Comparison of ENCODE assay signal across 2 cellular contexts in genomic region chr3:110506890-110507289, GRCh38.
TF ChIP-seq lines count a peak whose summit lies in the region.

No MANE protein-coding gene starts in this region.

TF ChIP-seq in SK-N-SH, 30 proteins besides CTCF, POLR2A, EP300 and RAD21 (continued from another document):
- no peak for TF ChIP-seq FOSL2 (IDR thresholded peaks at IDR 0.05; ENCODE audit: borderline replicate concordance, low read depth)
- no peak for TF ChIP-seq SMC3 (IDR thresholded peaks at IDR 0.05; ENCODE audit: low read depth, low read length)
- TF ChIP-seq RCOR1 (IDR thresholded peaks at IDR 0.05; ENCODE audit: low read length) = no peak
- TF ChIP-seq IRF3 (IDR thresholded peaks at IDR 0.05; ENCODE audit: low read depth, low read length) = no peak
- TF ChIP-seq GATA2 (CRISPR knock-in tag; IDR thresholded peaks at IDR 0.05) = no peak
- no peak for TF ChIP-seq ELF1 (IDR thresholded peaks at IDR 0.05)
- TF ChIP-seq NFIC (IDR thresholded peaks at IDR 0.05; ENCODE audit: borderline replicate concordance) = no peak
- TF ChIP-seq TEAD4 (IDR thresholded peaks at IDR 0.05; ENCODE audit: borderline replicate concordance, insufficient read depth) = no peak
- no peak for TF ChIP-seq MXI1 (IDR thresholded peaks at IDR 0.05; ENCODE audit: low read depth, low read length)
- TF ChIP-seq SIN3A (IDR thresholded peaks at IDR 0.05; ENCODE audit: borderline replicate concordance, low read depth, low read length) = no peak

TF ChIP-seq in K562, 482 proteins besides CTCF, POLR2A, EP300 and RAD21 (continued from another document):
- TF ChIP-seq ZNF146 (CRISPR knock-in tag; IDR thresholded peaks at IDR 0.05; ENCODE audit: unreplicated experiment) = peak; percentile 91
- 0 out of 4 replicates have a peak, but pooled peaks of 1 of the 2 experiments have one; percentile 14 for TF ChIP-seq HDAC1 (IDR thresholded peaks at IDR 0.05)
- TF ChIP-seq KAT8 (IDR thresholded peaks at IDR 0.05; ENCODE audit: low read depth) = no peak
- TF ChIP-seq, protein P1, sequence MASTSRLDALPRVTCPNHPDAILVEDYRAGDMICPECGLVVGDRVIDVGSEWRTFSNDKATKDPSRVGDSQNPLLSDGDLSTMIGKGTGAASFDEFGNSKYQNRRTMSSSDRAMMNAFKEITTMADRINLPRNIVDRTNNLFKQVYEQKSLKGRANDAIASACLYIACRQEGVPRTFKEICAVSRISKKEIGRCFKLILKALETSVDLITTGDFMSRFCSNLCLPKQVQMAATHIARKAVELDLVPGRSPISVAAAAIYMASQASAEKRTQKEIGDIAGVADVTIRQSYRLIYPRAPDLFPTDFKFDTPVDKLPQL (IDR thresholded peaks at IDR 0.05; ENCODE audit: extremely low read depth, insufficient read length) = no peak
- TF ChIP-seq RBM17 (IDR thresholded peaks at IDR 0.05; ENCODE audit: borderline replicate concordance, low read depth, low read length) = no peak
- TF ChIP-seq, protein P2, sequence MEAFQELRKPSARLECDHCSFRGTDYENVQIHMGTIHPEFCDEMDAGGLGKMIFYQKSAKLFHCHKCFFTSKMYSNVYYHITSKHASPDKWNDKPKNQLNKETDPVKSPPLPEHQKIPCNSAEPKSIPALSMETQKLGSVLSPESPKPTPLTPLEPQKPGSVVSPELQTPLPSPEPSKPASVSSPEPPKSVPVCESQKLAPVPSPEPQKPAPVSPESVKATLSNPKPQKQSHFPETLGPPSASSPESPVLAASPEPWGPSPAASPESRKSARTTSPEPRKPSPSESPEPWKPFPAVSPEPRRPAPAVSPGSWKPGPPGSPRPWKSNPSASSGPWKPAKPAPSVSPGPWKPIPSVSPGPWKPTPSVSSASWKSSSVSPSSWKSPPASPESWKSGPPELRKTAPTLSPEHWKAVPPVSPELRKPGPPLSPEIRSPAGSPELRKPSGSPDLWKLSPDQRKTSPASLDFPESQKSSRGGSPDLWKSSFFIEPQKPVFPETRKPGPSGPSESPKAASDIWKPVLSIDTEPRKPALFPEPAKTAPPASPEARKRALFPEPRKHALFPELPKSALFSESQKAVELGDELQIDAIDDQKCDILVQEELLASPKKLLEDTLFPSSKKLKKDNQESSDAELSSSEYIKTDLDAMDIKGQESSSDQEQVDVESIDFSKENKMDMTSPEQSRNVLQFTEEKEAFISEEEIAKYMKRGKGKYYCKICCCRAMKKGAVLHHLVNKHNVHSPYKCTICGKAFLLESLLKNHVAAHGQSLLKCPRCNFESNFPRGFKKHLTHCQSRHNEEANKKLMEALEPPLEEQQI (IDR thresholded peaks at IDR 0.05) = peak; percentile 57; the same call in 1 of the 2 replicates
- TF ChIP-seq ZNF24 (IDR thresholded peaks at IDR 0.05) = no peak
- peak; percentile 77 for TF ChIP-seq BCOR (IDR thresholded peaks at IDR 0.05)
- TF ChIP-seq, protein P3, sequence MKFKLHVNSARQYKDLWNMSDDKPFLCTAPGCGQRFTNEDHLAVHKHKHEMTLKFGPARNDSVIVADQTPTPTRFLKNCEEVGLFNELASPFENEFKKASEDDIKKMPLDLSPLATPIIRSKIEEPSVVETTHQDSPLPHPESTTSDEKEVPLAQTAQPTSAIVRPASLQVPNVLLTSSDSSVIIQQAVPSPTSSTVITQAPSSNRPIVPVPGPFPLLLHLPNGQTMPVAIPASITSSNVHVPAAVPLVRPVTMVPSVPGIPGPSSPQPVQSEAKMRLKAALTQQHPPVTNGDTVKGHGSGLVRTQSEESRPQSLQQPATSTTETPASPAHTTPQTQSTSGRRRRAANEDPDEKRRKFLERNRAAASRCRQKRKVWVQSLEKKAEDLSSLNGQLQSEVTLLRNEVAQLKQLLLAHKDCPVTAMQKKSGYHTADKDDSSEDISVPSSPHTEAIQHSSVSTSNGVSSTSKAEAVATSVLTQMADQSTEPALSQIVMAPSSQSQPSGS (CRISPR knock-in tag; IDR thresholded peaks at IDR 0.05) = no peak
- no peak for TF ChIP-seq ZBTB11 (CRISPR knock-in tag; IDR thresholded peaks at IDR 0.05)
- no peak for TF ChIP-seq SAP30 (IDR thresholded peaks at IDR 0.05; ENCODE audit: borderline replicate concordance, insufficient read depth, low read depth, low read length, poor library complexity, severe bottlenecking)
- TF ChIP-seq SREBF1 (IDR thresholded peaks at IDR 0.05; ENCODE audit: borderline replicate concordance, low read depth, low read length) = no peak
- TF ChIP-seq RBFOX2 (IDR thresholded peaks at IDR 0.05; ENCODE audit: low read depth, low read length) = no peak
- TF ChIP-seq RBM14 (IDR thresholded peaks at IDR 0.05; ENCODE audit: borderline replicate concordance, insufficient read depth, low read depth, low read length) = no peak
- TF ChIP-seq ELF1 (tag; IDR thresholded peaks at IDR 0.05) = no peak
- no peak for TF ChIP-seq HNRNPUL1 (IDR thresholded peaks at IDR 0.05; ENCODE audit: low read length)
- TF ChIP-seq HDAC6 (IDR thresholded peaks at IDR 0.05; ENCODE audit: low read depth, low read length) = no peak
- no peak for TF ChIP-seq LARP7 (IDR thresholded peaks at IDR 0.05)
- TF ChIP-seq RBM25 (IDR thresholded peaks at IDR 0.05; ENCODE audit: low read depth, low read length, severe bottlenecking) = peak; percentile 55
- TF ChIP-seq SMARCA5 (IDR thresholded peaks at IDR 0.05) = no peak
- TF ChIP-seq NRF1 (conservative IDR thresholded peaks at IDR 0.05 in 1 of 2, IDR thresholded peaks at IDR 0.05 in 1 of 2) = no peak
